In genomic region chr9:115946530-115946929, GRCh38 we compare ENCODE assay signal across 25 cellular contexts.
DNase-seq lines count a peak whose midpoint lies in the region; ATAC-seq, FAIRE-seq and TF ChIP-seq lines count a peak whose summit lies in the region.
"Had no signal": no experiment of that assay in that cellular context is flagged by ENCODE, and none has a peak within 500 bp of the region (broad histone marks: within the 10 kb centered on the region; RNA-seq: fewer than 3 reads in every experiment).

No MANE protein-coding gene starts in this region.

- DNase-seq in AG10803 (ENCODE audit: low read depth) (peak; percentile 48), NCI-H510A (lab: John Stamatoyannopoulos, UW) (peak; percentile 25), bronchial epithelial cell (ENCODE audit: low read depth) (peak; percentile 83), NCI-H2081 (lab: John Stamatoyannopoulos, UW) (no peak), NCI-H146 treated with DMSO at 0.1 percent for 48 hours (lab: John Stamatoyannopoulos, UW; ENCODE audit: unreplicated experiment) (no peak), NCI-H128 (lab: John Stamatoyannopoulos, UW; ENCODE audit: unreplicated experiment) (no peak)
- DNase-seq: ACHN; activated CD8-positive, alpha-beta memory T cell treated with anti-CD3 and anti-CD28 coated beads for 24 hours; activated gamma-delta T cell treated with Interleukin-2 at 50 U/mL for 16 hours; activated naive CD8-positive, alpha-beta T cell treated with anti-CD3 and anti-CD28 coated beads, Interleukin-2, amount 50 U/mL, for 24 hours; activated T-cell treated with anti-CD3 and anti-CD28 coated beads, Interleukin-2, amount 50 U/mL, for 24 hours; Caco-2; glutamatergic neuron; H9; NCI-H1048; NCI-H2081 treated with DMSO at 0.1 percent for 48 hours; NK-92 treated with Interleukin-12 subunit alpha and Interleukin-12 subunit beta, amount 100 ng/mL, for 24 hours; psoas muscle; SIG-M5; stimulated activated CD4-positive, alpha-beta T cell treated with anti-CD3 and anti-CD28 coated beads, Interleukin-2, amount 100 ng/mL, for 48 hours; substantia nigra had no signal

- no peaks in the 10 kb centered on the region for H3K9me3 ChIP-seq in liver (ENCODE audit: control insufficient read depth in 4 of 4, low read length in 3 of 4)
- H3K9me3 ChIP-seq: BLaER1 treated with 17β-estradiol and CSF1 and Interleukin-3, amounts not matched to agents 10 nM and 100 nM; Caco-2; psoas muscle had no signal

- ATAC-seq in HG02840 (IDR thresholded peaks at IDR 0.05; ENCODE audit: low FRiP score, unreplicated experiment), result no peak
- ATAC-seq: activated naive CD8-positive, alpha-beta T cell treated with anti-CD3 and anti-CD28 coated beads, Interleukin-2, amount 50 U/mL, for 24 hours; psoas muscle; stimulated activated effector memory CD8-positive, alpha-beta T cell treated with anti-CD3 and anti-CD28 coated beads, Interleukin-12 subunit alpha, Interleukin-12 subunit beta, amount 100 ng/mL, for 72 hours had no signal

- no peaks in the 10 kb centered on the region for H3K4me1 ChIP-seq in liver (ENCODE audit: control insufficient read depth in 4 of 4, insufficient read depth in 4 of 4, low read length in 3 of 4)
- H3K4me1 ChIP-seq: Caco-2, psoas muscle had no signal

- H3K36me3 ChIP-seq in bronchial epithelial cell (ENCODE audit: control insufficient read depth, insufficient read depth, low read length) (no peaks in the 10 kb centered on the region), liver (ENCODE audit: control insufficient read depth in 4 of 4, insufficient read depth in 3 of 4, low read depth in 1 of 4, low read length in 3 of 4) (no peaks in the 10 kb centered on the region)
- H3K36me3 ChIP-seq: BLaER1 treated with 17β-estradiol and CSF1 and Interleukin-3, amounts not matched to agents 10 nM and 100 nM had no signal

- no peak for FAIRE-seq in bronchial epithelial cell (lab: Jason Lieb, UNC)

- H3K27me3 ChIP-seq in bronchial epithelial cell (ENCODE audit: control insufficient read depth, insufficient read depth, low read length), result no peaks in the 10 kb centered on the region
- H3K27me3 ChIP-seq in liver (ENCODE audit: control insufficient read depth in 4 of 4, insufficient read depth in 4 of 4, low read length in 3 of 4), result no peaks in the 10 kb centered on the region
- H3K27me3 ChIP-seq: BLaER1 treated with 17β-estradiol and CSF1 and Interleukin-3, amounts not matched to agents 10 nM and 100 nM had no signal

- no peak overlapping the region for H3K4me3 ChIP-seq in AG10803 (ENCODE audit: low read length)
- H3K4me3 ChIP-seq in bronchial epithelial cell (ENCODE audit: low read depth, low read length), result no peak overlapping the region
- H3K4me3 ChIP-seq in liver (ENCODE audit: low read depth in 1 of 3, low read length in 3 of 3), result no peak overlapping the region
- H3K4me3 ChIP-seq: BLaER1 treated with 17β-estradiol and CSF1 and Interleukin-3, amounts not matched to agents 10 nM and 100 nM; psoas muscle had no signal

- TF ChIP-seq RAD21 in liver (IDR thresholded peaks at IDR 0.05), result no peak

- TF ChIP-seq CTCF in AG10803 (conservative IDR thresholded peaks at IDR 0.05; ENCODE audit: low read length), result no peak
- no peak for TF ChIP-seq CTCF in bronchial epithelial cell (IDR thresholded peaks at IDR 0.05; ENCODE audit: insufficient read depth, low read length, severe bottlenecking)
- no peak for TF ChIP-seq CTCF in liver (IDR thresholded peaks at IDR 0.05; ENCODE audit: low read depth, low read length, missing input control)

- H3K9ac ChIP-seq in liver (ENCODE audit: low read depth in 1 of 2, low read length in 2 of 2), result no peak overlapping the region
- H3K9ac ChIP-seq: BLaER1 treated with 17β-estradiol and CSF1 and Interleukin-3, amounts not matched to agents 10 nM and 100 nM had no signal

- H3K27ac ChIP-seq in liver (ENCODE audit: low read depth in 1 of 2, low read length in 2 of 2), result no peak overlapping the region
- H3K27ac ChIP-seq: BLaER1 treated with 17β-estradiol and CSF1 and Interleukin-3, amounts not matched to agents 10 nM and 100 nM; psoas muscle had no signal

- 24% methylated on average over 2 of the region's 2 CpGs for WGBS in liver

TF ChIP-seq in liver, 16 proteins besides CTCF, POLR2A, EP300 and RAD21:
- TF ChIP-seq HNF4G (IDR thresholded peaks at IDR 0.05) (no peak), RXRA (IDR thresholded peaks at IDR 0.05) (peak in 1 of 2 donors; percentile 18), NR2F2 (IDR thresholded peaks at IDR 0.05) (no peak), REST (IDR thresholded peaks at IDR 0.05) (no peak), FOXA2 (IDR thresholded peaks at IDR 0.05) (peak; percentile 25)

Comparison
In these comparisons a context has a peak if more than half of its experiments do, and no peak if none do; other contexts are left out.
1. DNase-seq: peak in AG10803 (single experiment), NCI-H510A (single experiment) and bronchial epithelial cell (single experiment); none in NCI-H2081 (0 of 2), NCI-H146 treated with DMSO at 0.1 percent for 48 hours (single experiment) and NCI-H128 (single experiment).